Comparison of ENCODE assay signal across 1 cellular context in the genomic region with DNA sequence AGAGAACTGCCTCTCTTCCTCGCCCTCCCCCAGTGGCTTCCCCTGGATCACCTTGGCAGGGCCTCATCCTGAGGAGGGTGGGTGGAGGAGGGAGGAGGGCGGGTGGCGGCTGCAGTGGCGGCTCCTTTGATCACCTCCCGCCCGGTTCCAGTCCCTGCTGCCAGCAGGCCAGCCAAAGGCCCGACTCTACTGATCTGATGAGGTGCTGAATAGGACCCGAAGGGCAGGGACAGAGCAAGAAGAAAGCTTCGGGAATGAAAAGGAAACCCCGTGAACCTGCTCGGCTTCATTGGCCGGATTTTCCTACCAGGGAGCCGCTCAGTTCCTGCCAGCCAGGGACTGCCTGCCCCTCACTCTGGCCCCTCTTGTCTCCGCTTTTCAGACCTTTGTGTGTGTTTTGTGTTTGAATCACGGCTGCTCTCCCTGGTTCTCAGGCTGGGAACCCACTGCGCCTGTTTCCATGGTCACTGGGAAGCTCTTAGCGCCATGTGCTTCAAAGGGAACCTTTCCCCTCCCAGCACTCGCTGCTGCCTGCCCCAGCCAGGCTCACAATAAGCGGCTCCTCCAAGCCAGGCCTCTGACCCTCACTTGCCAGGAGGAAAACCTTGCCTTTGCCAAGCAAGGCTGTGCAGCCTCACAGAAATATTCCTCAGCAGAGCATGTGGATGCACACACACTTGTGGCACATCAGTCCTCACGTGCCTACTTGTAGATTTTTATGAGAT.
A peak's percentile ranks its signal among the peaks of the same experiment; 100 is the strongest.
TF ChIP-seq lines count a peak whose summit lies in the region.

No MANE protein-coding gene starts in this region.

TF ChIP-seq in HepG2, 621 proteins besides CTCF, POLR2A, EP300 and RAD21 (continued from another document and continues in another):
- TF ChIP-seq, protein P1, sequence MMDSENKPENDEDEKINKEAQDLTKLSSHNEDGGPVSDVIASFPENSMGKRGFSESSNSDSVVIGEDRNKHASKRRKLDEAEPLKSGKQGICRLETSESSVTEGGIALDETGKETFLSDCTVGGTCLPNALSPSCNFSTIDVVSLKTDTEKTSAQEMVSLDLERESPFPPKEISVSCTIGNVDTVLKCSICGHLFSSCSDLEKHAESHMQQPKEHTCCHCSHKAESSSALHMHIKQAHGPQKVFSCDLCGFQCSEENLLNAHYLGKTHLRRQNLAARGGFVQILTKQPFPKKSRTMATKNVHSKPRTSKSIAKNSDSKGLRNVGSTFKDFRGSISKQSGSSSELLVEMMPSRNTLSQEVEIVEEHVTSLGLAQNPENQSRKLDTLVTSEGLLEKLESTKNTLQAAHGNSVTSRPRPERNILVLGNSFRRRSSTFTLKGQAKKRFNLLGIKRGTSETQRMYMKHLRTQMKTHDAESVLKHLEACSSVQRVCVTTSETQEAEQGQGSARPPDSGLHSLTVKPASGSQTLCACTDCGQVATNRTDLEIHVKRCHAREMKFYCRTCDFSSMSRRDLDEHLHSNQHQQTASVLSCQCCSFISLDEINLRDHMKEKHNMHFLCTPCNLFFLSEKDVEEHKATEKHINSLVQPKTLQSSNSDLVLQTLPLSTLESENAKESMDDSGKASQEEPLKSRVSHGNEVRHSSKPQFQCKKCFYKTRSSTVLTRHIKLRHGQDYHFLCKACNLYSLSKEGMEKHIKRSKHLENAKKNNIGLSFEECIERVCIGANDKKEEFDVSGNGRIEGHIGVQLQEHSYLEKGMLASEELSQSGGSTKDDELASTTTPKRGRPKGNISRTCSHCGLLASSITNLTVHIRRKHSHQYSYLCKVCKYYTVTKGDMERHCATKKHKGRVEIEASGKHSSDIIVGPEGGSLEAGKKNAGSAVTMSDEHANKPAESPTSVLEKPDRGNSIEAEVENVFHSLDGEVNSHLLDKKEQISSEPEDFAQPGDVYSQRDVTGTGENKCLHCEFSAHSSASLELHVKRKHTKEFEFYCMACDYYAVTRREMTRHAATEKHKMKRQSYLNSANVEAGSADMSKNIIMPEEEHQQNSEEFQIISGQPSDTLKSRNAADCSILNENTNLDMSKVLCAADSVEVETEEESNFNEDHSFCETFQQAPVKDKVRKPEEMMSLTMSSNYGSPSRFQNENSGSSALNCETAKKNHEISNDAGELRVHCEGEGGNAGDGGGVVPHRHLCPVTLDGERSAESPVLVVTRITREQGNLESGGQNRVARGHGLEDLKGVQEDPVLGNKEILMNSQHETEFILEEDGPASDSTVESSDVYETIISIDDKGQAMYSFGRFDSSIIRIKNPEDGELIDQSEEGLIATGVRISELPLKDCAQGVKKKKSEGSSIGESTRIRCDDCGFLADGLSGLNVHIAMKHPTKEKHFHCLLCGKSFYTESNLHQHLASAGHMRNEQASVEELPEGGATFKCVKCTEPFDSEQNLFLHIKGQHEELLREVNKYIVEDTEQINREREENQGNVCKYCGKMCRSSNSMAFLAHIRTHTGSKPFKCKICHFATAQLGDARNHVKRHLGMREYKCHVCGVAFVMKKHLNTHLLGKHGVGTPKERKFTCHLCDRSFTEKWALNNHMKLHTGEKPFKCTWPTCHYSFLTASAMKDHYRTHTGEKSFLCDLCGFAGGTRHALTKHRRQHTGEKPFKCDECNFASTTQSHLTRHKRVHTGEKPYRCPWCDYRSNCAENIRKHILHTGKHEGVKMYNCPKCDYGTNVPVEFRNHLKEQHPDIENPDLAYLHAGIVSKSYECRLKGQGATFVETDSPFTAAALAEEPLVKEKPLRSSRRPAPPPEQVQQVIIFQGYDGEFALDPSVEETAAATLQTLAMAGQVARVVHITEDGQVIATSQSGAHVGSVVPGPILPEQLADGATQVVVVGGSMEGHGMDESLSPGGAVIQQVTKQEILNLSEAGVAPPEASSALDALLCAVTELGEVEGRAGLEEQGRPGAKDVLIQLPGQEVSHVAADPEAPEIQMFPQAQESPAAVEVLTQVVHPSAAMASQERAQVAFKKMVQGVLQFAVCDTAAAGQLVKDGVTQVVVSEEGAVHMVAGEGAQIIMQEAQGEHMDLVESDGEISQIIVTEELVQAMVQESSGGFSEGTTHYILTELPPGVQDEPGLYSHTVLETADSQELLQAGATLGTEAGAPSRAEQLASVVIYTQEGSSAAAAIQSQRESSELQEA (CRISPR knock-in tag; IDR thresholded peaks at IDR 0.05; ENCODE audit: not compliant biosample characterization), result peak; percentile 34
- TF ChIP-seq NR2F6 (IDR thresholded peaks at IDR 0.05), result no peak
- TF ChIP-seq NR2F6 (CRISPR knock-in tag; IDR thresholded peaks at IDR 0.05), result peak; percentile 59; the same call in 1 of the 2 replicates
- peak; percentile 85 for TF ChIP-seq ZNF451 (CRISPR knock-in tag; IDR thresholded peaks at IDR 0.05)
- TF ChIP-seq KLF15 (CRISPR knock-in tag; IDR thresholded peaks at IDR 0.05; ENCODE audit: borderline replicate concordance), result 0 out of 2 replicates have a peak, but pooled peaks have one; percentile 61
- TF ChIP-seq, protein P2, sequence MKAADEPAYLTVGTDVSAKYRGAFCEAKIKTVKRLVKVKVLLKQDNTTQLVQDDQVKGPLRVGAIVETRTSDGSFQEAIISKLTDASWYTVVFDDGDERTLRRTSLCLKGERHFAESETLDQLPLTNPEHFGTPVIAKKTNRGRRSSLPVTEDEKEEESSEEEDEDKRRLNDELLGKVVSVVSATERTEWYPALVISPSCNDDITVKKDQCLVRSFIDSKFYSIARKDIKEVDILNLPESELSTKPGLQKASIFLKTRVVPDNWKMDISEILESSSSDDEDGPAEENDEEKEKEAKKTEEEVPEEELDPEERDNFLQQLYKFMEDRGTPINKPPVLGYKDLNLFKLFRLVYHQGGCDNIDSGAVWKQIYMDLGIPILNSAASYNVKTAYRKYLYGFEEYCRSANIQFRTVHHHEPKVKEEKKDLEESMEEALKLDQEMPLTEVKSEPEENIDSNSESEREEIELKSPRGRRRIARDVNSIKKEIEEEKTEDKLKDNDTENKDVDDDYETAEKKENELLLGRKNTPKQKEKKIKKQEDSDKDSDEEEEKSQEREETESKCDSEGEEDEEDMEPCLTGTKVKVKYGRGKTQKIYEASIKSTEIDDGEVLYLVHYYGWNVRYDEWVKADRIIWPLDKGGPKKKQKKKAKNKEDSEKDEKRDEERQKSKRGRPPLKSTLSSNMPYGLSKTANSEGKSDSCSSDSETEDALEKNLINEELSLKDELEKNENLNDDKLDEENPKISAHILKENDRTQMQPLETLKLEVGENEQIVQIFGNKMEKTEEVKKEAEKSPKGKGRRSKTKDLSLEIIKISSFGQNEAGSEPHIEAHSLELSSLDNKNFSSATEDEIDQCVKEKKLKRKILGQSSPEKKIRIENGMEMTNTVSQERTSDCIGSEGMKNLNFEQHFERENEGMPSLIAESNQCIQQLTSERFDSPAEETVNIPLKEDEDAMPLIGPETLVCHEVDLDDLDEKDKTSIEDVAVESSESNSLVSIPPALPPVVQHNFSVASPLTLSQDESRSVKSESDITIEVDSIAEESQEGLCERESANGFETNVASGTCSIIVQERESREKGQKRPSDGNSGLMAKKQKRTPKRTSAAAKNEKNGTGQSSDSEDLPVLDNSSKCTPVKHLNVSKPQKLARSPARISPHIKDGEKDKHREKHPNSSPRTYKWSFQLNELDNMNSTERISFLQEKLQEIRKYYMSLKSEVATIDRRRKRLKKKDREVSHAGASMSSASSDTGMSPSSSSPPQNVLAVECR (CRISPR knock-in tag; IDR thresholded peaks at IDR 0.05; ENCODE audit: borderline replicate concordance), result peak; percentile 94
- TF ChIP-seq JUNB (CRISPR knock-in tag; IDR thresholded peaks at IDR 0.05; ENCODE audit: borderline replicate concordance), result no peak
- TF ChIP-seq TBX3 (IDR thresholded peaks at IDR 0.05; ENCODE audit: borderline replicate concordance), result 0 out of 2 replicates have a peak, but pooled peaks have one; percentile 13
- TF ChIP-seq, protein P3, sequence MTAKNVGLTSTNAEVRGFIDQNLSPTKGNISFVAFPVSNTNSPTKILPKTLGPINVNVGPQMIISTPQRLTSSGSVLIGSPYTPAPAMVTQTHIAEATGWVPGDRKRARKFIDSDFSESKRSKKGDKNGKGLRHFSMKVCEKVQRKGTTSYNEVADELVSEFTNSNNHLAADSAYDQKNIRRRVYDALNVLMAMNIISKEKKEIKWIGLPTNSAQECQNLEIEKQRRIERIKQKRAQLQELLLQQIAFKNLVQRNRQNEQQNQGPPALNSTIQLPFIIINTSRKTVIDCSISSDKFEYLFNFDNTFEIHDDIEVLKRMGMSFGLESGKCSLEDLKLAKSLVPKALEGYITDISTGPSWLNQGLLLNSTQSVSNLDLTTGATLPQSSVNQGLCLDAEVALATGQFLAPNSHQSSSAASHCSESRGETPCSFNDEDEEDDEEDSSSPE (CRISPR knock-in tag; IDR thresholded peaks at IDR 0.05), result no peak
- TF ChIP-seq KLF16 (CRISPR knock-in tag; IDR thresholded peaks at IDR 0.05), result peak in 1 of 2 experiments; percentile 46; a peak in 1 of 4 replicates
- TF ChIP-seq, protein P4, sequence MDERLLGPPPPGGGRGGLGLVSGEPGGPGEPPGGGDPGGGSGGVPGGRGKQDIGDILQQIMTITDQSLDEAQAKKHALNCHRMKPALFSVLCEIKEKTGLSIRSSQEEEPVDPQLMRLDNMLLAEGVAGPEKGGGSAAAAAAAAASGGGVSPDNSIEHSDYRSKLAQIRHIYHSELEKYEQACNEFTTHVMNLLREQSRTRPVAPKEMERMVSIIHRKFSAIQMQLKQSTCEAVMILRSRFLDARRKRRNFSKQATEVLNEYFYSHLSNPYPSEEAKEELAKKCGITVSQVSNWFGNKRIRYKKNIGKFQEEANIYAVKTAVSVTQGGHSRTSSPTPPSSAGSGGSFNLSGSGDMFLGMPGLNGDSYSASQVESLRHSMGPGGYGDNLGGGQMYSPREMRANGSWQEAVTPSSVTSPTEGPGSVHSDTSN (CRISPR knock-in tag; IDR thresholded peaks at IDR 0.05), result no peak
- TF ChIP-seq ZNF761 (CRISPR knock-in tag; conservative IDR thresholded peaks at IDR 0.05), result 0 out of 2 replicates have a peak, but pooled peaks have one; percentile 49
- TF ChIP-seq, protein P5, sequence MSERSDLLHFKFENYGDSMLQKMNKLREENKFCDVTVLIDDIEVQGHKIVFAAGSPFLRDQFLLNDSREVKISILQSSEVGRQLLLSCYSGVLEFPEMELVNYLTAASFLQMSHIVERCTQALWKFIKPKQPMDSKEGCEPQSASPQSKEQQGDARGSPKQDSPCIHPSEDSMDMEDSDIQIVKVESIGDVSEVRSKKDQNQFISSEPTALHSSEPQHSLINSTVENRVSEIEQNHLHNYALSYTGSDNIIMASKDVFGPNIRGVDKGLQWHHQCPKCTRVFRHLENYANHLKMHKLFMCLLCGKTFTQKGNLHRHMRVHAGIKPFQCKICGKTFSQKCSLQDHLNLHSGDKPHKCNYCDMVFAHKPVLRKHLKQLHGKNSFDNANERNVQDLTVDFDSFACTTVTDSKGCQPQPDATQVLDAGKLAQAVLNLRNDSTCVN (CRISPR knock-in tag; IDR thresholded peaks at IDR 0.05; ENCODE audit: borderline replicate concordance), result 0 out of 2 replicates have a peak, but pooled peaks have one; percentile 16
- TF ChIP-seq, protein P6, sequence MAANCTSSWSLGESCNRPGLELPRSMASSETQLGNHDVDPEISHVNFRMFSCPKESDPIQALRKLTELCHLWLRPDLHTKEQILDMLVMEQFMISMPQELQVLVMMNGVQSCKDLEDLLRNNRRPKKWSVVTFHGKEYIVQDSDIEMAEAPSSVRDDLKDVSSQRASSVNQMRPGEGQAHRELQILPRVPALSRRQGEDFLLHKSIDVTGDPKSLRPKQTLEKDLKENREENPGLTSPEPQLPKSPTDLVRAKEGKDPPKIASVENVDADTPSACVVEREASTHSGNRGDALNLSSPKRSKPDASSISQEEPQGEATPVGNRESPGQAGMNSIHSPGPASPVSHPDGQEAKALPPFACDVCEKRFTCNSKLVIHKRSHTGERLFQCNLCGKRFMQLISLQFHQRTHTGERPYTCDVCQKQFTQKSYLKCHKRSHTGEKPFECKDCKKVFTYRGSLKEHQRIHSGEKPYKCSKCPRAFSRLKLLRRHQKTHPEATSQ (CRISPR knock-in tag; IDR thresholded peaks at IDR 0.05; ENCODE audit: borderline replicate concordance), result no peak
- peak; percentile 38 for TF ChIP-seq AGO1 (IDR thresholded peaks at IDR 0.05; ENCODE audit: low read depth, low read length, poor library complexity, severe bottlenecking)
- peak; percentile 70 for TF ChIP-seq ZNF501 (CRISPR knock-in tag; IDR thresholded peaks at IDR 0.05)
- TF ChIP-seq ZSCAN9 (CRISPR knock-in tag; IDR thresholded peaks at IDR 0.05; ENCODE audit: borderline replicate concordance), result peak; percentile 34; the same call in 1 of the 2 replicates
- peak; percentile 62 for TF ChIP-seq KMT2B (CRISPR knock-in tag; IDR thresholded peaks at IDR 0.05)
- TF ChIP-seq ELF3 (CRISPR knock-in tag; IDR thresholded peaks at IDR 0.05), result peak; percentile 32; the same call in 1 of the 2 replicates
- TF ChIP-seq STAG1 (CRISPR knock-in tag; IDR thresholded peaks at IDR 0.05), result 0 out of 2 replicates have a peak, but pooled peaks have one; percentile 5
- TF ChIP-seq ZNF343 (CRISPR knock-in tag; IDR thresholded peaks at IDR 0.05), result peak; percentile 36; the same call in 1 of the 2 replicates
- peak; percentile 10; the same call in 1 of the 2 replicates for TF ChIP-seq ZNF788 (CRISPR knock-in tag; IDR thresholded peaks at IDR 0.05; ENCODE audit: borderline replicate concordance)
- peak; percentile 44 for TF ChIP-seq TEAD3 (CRISPR knock-in tag; optimal IDR thresholded peaks at IDR 0.05; ENCODE audit: borderline replicate concordance)
- TF ChIP-seq ZNF350 (CRISPR knock-in tag; IDR thresholded peaks at IDR 0.05; ENCODE audit: borderline replicate concordance, low read depth), result 0 out of 2 replicates have a peak, but pooled peaks have one; percentile 14
- TF ChIP-seq MAF1 (CRISPR knock-in tag; IDR thresholded peaks at IDR 0.05; ENCODE audit: borderline replicate concordance), result no peak
- TF ChIP-seq ZNF776 (CRISPR knock-in tag; IDR thresholded peaks at IDR 0.05), result no peak
- no peak for TF ChIP-seq ZNF772 (CRISPR knock-in tag; IDR thresholded peaks at IDR 0.05)
- no peak for TF ChIP-seq DR1 (CRISPR knock-in tag; IDR thresholded peaks at IDR 0.05)
- peak; percentile 71; the same call in 1 of the 2 replicates for TF ChIP-seq SP5 (CRISPR knock-in tag; IDR thresholded peaks at IDR 0.05; ENCODE audit: borderline replicate concordance, low read depth)
- TF ChIP-seq HOXA5 (CRISPR knock-in tag; IDR thresholded peaks at IDR 0.05), result peak; percentile 37; the same call in 1 of the 2 replicates
- TF ChIP-seq IRF2 (CRISPR knock-in tag; IDR thresholded peaks at IDR 0.05), result peak; percentile 46; the same call in 1 of the 2 replicates
- TF ChIP-seq PHF21A (CRISPR knock-in tag; IDR thresholded peaks at IDR 0.05), result peak; percentile 63
- TF ChIP-seq, protein P7, sequence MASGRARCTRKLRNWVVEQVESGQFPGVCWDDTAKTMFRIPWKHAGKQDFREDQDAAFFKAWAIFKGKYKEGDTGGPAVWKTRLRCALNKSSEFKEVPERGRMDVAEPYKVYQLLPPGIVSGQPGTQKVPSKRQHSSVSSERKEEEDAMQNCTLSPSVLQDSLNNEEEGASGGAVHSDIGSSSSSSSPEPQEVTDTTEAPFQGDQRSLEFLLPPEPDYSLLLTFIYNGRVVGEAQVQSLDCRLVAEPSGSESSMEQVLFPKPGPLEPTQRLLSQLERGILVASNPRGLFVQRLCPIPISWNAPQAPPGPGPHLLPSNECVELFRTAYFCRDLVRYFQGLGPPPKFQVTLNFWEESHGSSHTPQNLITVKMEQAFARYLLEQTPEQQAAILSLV (CRISPR knock-in tag; IDR thresholded peaks at IDR 0.05; ENCODE audit: borderline replicate concordance), result peak; percentile 46; the same call in 1 of the 2 replicates
- TF ChIP-seq, protein P8, sequence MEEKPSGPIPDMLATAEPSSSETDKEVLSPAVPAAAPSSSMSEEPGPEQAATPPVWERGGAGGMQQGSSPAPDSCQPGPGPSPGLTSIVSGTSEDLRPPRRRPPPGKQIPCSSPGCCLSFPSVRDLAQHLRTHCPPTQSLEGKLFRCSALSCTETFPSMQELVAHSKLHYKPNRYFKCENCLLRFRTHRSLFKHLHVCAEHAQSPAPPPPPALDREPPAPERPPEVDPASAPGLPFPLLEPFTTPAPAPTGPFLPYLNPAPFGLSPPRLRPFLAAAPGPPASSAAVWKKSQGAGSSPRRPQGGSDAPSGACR (CRISPR knock-in tag; IDR thresholded peaks at IDR 0.05), result peak; percentile 38; the same call in 1 of the 2 replicates
- peak; percentile 42; the same call in 1 of the 2 replicates for TF ChIP-seq BCL6 (CRISPR knock-in tag; IDR thresholded peaks at IDR 0.05)
